In genomic region chr22:22068025-22068424, GRCh38 we compare ENCODE assay signal across 25 cellular contexts.
"Had no signal": no experiment of that assay in that cellular context is flagged by ENCODE, and none has a peak within 500 bp of the region (broad histone marks: within the 10 kb centered on the region; RNA-seq: fewer than 3 reads in every experiment).

No MANE protein-coding gene starts in this region.

- H3K4me1 ChIP-seq: left ventricle myocardium inferior, prostate gland, suprapubic skin, tibial artery, upper lobe of right lung had no signal

- H3K4me3 Mint-ChIP-seq: naive thymus-derived CD4-positive, alpha-beta T cell; natural killer cell treated with Interleukin-12 subunit alpha and Interleukin-12 subunit beta and Interleukin-15 and Interleukin-18, amount 100 ng/mL, for 72 hours; stimulated activated naive CD8-positive, alpha-beta T cell treated with anti-CD3 and anti-CD28 coated beads, Interleukin-15, Interleukin-2, amounts not matched to agents 100 ng/mL and 50 ng/mL, for 24 hours had no signal

- H3K4me3 ChIP-seq: left ventricle myocardium inferior, lung, mucosa of descending colon, ovary, prostate gland, skin epidermis, suprapubic skin, thoracic aorta, tibial artery, upper lobe of right lung had no signal

- H3K27ac ChIP-seq: left ventricle myocardium inferior, ovary, prostate gland, skin epidermis, suprapubic skin, thoracic aorta, tibial artery, upper lobe of right lung had no signal

- DNase-seq: islet precursor cell; left ventricle myocardium inferior; midbrain; mucosa of descending colon; naive thymus-derived CD4-positive, alpha-beta T cell; ovary; posterior cingulate gyrus; retina; right cardiac atrium; stimulated activated CD4-positive, alpha-beta T cell treated with anti-CD3 and anti-CD28 coated beads, Interleukin-12 subunit alpha, Interleukin-12 subunit beta, amount 100 ng/mL, for 4 hours; stimulated activated CD4-positive, alpha-beta T cell treated with anti-CD3 and anti-CD28 coated beads, Interleukin-15, amount 100 ng/mL, for 24 hours; stimulated activated CD4-positive, alpha-beta T cell treated with anti-CD3 and anti-CD28 coated beads, Interleukin-2, amount 100 ng/mL, for 24 hours; stimulated activated CD4-positive, alpha-beta T cell treated with anti-CD3 and anti-CD28 coated beads, Interleukin-4, amount 100 ng/mL, for 1 hour; stimulated activated naive CD4-positive, alpha-beta T cell; tibial artery; trophoblast cell; upper lobe of right lung had no signal

- ATAC-seq: mucosa of descending colon; naive thymus-derived CD4-positive, alpha-beta T cell; right cardiac atrium; sciatic nerve; upper lobe of right lung had no signal

- H3K27me3 ChIP-seq: ovary, suprapubic skin, tibial artery, upper lobe of right lung had no signal

- H3K36me3 Mint-ChIP-seq: naive thymus-derived CD4-positive, alpha-beta T cell; natural killer cell treated with Interleukin-12 subunit alpha and Interleukin-12 subunit beta and Interleukin-15 and Interleukin-18, amount 100 ng/mL, for 72 hours had no signal

- H3K27ac Mint-ChIP-seq: naive thymus-derived CD4-positive, alpha-beta T cell; natural killer cell treated with Interleukin-12 subunit alpha and Interleukin-12 subunit beta and Interleukin-15 and Interleukin-18, amount 100 ng/mL, for 72 hours; stimulated activated naive CD8-positive, alpha-beta T cell treated with anti-CD3 and anti-CD28 coated beads, Interleukin-15, Interleukin-2, amounts not matched to agents 100 ng/mL and 50 ng/mL, for 24 hours had no signal

- H3K9me3 Mint-ChIP-seq: naive thymus-derived CD4-positive, alpha-beta T cell; natural killer cell treated with Interleukin-12 subunit alpha and Interleukin-12 subunit beta and Interleukin-15 and Interleukin-18, amount 100 ng/mL, for 72 hours; stimulated activated naive CD8-positive, alpha-beta T cell treated with anti-CD3 and anti-CD28 coated beads, Interleukin-15, Interleukin-2, amounts not matched to agents 100 ng/mL and 50 ng/mL, for 24 hours had no signal

- H3K9me3 ChIP-seq: left ventricle myocardium inferior, mucosa of descending colon, ovary, prostate gland, suprapubic skin, thoracic aorta, tibial artery, upper lobe of right lung had no signal

- H3K36me3 ChIP-seq: left ventricle myocardium inferior, ovary, prostate gland, suprapubic skin, thoracic aorta, tibial artery, upper lobe of right lung had no signal
